15 cellular contexts compared by ENCODE assay signal in the genomic region with DNA sequence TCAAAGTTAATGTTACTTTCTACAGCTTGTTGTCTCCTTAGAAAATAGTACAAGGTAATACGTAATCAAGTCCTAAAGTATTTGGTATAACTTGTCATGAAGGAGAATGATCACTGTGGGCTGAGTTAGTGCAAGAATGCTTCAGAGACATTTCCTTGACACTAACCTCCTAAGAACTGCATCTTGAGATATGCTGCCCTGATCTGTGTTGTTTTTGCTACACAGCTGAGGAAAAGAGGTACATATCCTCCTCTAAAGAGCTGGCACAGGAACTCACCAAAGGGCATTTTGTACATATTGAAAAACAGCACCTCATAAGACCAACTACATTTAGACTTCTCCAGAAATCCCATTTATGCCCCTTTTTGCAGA. TPM values are rescaled to one million over a fixed set of nuclear protein-coding genes. Genes with fewer than 3 reads are reported as not detected.
DNase-seq lines count a peak whose midpoint lies in the region; ATAC-seq, FAIRE-seq and TF ChIP-seq lines count a peak whose summit lies in the region.
"Had no signal": no experiment of that assay in that cellular context is flagged by ENCODE, and none has a peak within 500 bp of the region (broad histone marks: within the 10 kb centered on the region; RNA-seq: fewer than 3 reads in every experiment).

No MANE protein-coding gene starts in this region.

- 94 to 98% methylated on average over 1 of the region's 1 CpG for WGBS in thyroid gland, 2 donors

- TF ChIP-seq CTCF in thyroid gland (IDR thresholded peaks at IDR 0.05): no peak

- no peaks in the 10 kb centered on the region for H3K9me3 Mint-ChIP-seq in activated naive CD4-positive, alpha-beta T cell treated with anti-CD3 and anti-CD28 coated beads, Interleukin-2, amount 50 U/mL, for 24 hours
- H3K9me3 Mint-ChIP-seq in effector memory CD8-positive, alpha-beta T cell: no peaks in the 10 kb centered on the region

- H3K4me3 ChIP-seq in SJCRH30 (no peak overlapping the region), thyroid gland (replicated peaks in 1 of 3) (no peak overlapping the region)
- H3K4me3 ChIP-seq: MG63, thoracic aorta had no signal

- peak; percentile 14 for ATAC-seq in effector memory CD8-positive, alpha-beta T cell (replicated peaks)
- ATAC-seq: left cardiac atrium had no signal

- H3K4me1 ChIP-seq in SJCRH30 (peaks cover 35% of the 10 kb centered on the region), thyroid gland (peaks cover 13 to 35% of the 10 kb centered on the region in 2 donors)

- TF ChIP-seq POLR2A in thyroid gland (IDR thresholded peaks at IDR 0.05): no peak

- H3K4me1 Mint-ChIP-seq in activated naive CD4-positive, alpha-beta T cell treated with anti-CD3 and anti-CD28 coated beads, Interleukin-2, amount 50 U/mL, for 24 hours: peaks cover 94% of the 10 kb centered on the region
- H3K4me1 Mint-ChIP-seq in effector memory CD8-positive, alpha-beta T cell (ENCODE audit: low read depth in 2 of 2): peaks cover 53 to 74% of the 10 kb centered on the region in 2 donors

- H3K36me3 ChIP-seq in SJCRH30 (peaks cover 5% of the 10 kb centered on the region), thyroid gland (no peaks in the 10 kb centered on the region)
- H3K36me3 ChIP-seq: MG63, thoracic aorta had no signal

- peak overlapping the region; percentile 7 for H3K4me3 Mint-ChIP-seq in activated naive CD4-positive, alpha-beta T cell treated with anti-CD3 and anti-CD28 coated beads, Interleukin-2, amount 50 U/mL, for 24 hours
- peak overlapping the region; percentile 73 to 74 for H3K4me3 Mint-ChIP-seq in effector memory CD8-positive, alpha-beta T cell

- peaks cover 6% of the 10 kb centered on the region for H3K36me3 Mint-ChIP-seq in activated naive CD4-positive, alpha-beta T cell treated with anti-CD3 and anti-CD28 coated beads, Interleukin-2, amount 50 U/mL, for 24 hours
- peaks cover 60% of the 10 kb centered on the region for H3K36me3 Mint-ChIP-seq in effector memory CD8-positive, alpha-beta T cell (ENCODE audit: insufficient read depth)

- H3K27ac ChIP-seq in SJCRH30 (peak overlapping the region; percentile 77), thyroid gland (no peak overlapping the region)
- H3K27ac ChIP-seq: thoracic aorta had no signal

- peak overlapping the region; percentile 41 for H3K27ac Mint-ChIP-seq in activated naive CD4-positive, alpha-beta T cell treated with anti-CD3 and anti-CD28 coated beads, Interleukin-2, amount 50 U/mL, for 24 hours
- H3K27ac Mint-ChIP-seq in effector memory CD8-positive, alpha-beta T cell: peak overlapping the region; percentile 90 to 91

- H3K27me3 ChIP-seq in SJCRH30 (no peaks in the 10 kb centered on the region), thyroid gland (no peaks in the 10 kb centered on the region)
- H3K27me3 ChIP-seq: MG63 had no signal

- no peaks in the 10 kb centered on the region for H3K27me3 Mint-ChIP-seq in activated naive CD4-positive, alpha-beta T cell treated with anti-CD3 and anti-CD28 coated beads, Interleukin-2, amount 50 U/mL, for 24 hours
- no peaks in the 10 kb centered on the region for H3K27me3 Mint-ChIP-seq in effector memory CD8-positive, alpha-beta T cell

- FAIRE-seq in HTR-8/SVneo (lab: Jason Lieb, UNC): no peak

- no peak for DNase-seq in activated naive CD4-positive, alpha-beta T cell treated with Interleukin-2 at 50 U/mL for 16 hours
- DNase-seq in SJCRH30: no peak
- DNase-seq in effector memory CD8-positive, alpha-beta T cell: no peak
- DNase-seq in NCI-H1436 (lab: John Stamatoyannopoulos, UW): no peak
- DNase-seq in NCI-H446 treated with DMSO at 0.1 percent for 48 hours (lab: John Stamatoyannopoulos, UW): no peak
- DNase-seq in HTR-8/SVneo (ENCODE audit: insufficient read length, low spot score): no peak
- no peak for DNase-seq in thyroid gland
- DNase-seq: activated CD4-positive, alpha-beta T cell treated with anti-CD3 and anti-CD28 coated beads, Interleukin-2, amount 50 U/mL, for 4 hours; DMS 273 treated with DMSO at 0.1 percent for 48 hours; hippocampal formation; left cardiac atrium; MG63; T-helper 9 cell had no signal

- no peaks in the 10 kb centered on the region for H3K9me3 ChIP-seq in SJCRH30 (replicated peaks)
- H3K9me3 ChIP-seq in thyroid gland: no peaks in the 10 kb centered on the region
- H3K9me3 ChIP-seq: MG63, thoracic aorta had no signal

- intact Hi-C loops in thyroid gland (cut with DNase I): no loop called here

RNA-seq across cellular contexts. Expression of gene RAP1B, which starts 28.7 kb away (rescaled TPM):
- 193 and 207 TPM in 2 replicates for total RNA-seq in SJCRH30 (2014; rRNA removed; shearing (Covaris generic))
- 100 to 1,000 TPM; 133 to 232 (median 193) TPM for total RNA-seq in thyroid gland

RNA-seq across cellular contexts. Expression of gene NUP107, which starts 47.4 kb away (rescaled TPM):
- 149 and 150 TPM in 2 replicates for total RNA-seq in SJCRH30 (2014; rRNA removed; shearing (Covaris generic))
- total RNA-seq in thyroid gland: 10 to 100 TPM; 36.1 to 83.6 (median 43.5) TPM
